Comparison of ENCODE assay signal across 8 cellular contexts in the genomic region with DNA sequence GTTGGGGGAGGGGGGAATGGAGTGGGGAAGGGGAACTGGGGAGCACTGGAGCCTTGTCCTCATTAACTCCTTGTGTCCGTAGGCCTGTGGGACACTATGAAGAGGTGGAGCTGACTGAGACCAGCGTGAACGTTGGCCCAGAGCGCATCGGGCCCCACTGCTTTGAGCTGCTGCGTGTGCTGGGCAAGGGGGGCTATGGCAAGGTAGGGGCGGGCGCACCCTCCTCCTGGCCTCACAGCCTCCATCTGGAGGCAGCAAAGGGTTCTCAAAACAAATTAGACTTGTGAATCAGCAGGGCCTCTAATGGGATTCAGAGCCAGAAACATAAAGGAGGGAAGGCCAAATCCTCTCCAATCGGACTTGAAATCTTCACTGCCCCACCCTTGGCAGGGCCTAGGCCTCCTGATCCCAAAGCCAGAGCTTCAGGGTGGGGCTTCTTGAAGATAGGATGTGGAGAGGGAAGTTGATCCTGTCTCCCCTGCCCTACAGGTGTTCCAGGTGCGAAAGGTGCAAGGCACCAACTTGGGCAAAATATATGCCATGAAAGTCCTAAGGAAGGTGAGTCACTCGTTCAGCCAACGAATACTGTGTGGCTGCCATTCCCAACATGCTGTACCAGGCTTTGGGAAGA. TPM values are rescaled to one million over a fixed set of nuclear protein-coding genes. Genes with fewer than 3 reads are reported as not detected.
DNase-seq lines count a peak whose midpoint lies in the region; ATAC-seq and TF ChIP-seq lines count a peak whose summit lies in the region.

No MANE protein-coding gene starts in this region.

- H3K4me1 ChIP-seq in GM23248 (ENCODE audit: insufficient read depth) (peaks cover 7% of the 10 kb centered on the region), foreskin keratinocyte (no peaks in the 10 kb centered on the region), skeletal muscle satellite cell (ENCODE audit: control insufficient read depth, insufficient read depth, low read length) (peaks cover 11% of the 10 kb centered on the region)

- H3K9ac ChIP-seq in GM23248 (peak overlapping the region; percentile 91), skeletal muscle satellite cell (ENCODE audit: low read depth, low read length) (peak overlapping the region; percentile 94)

- intact Hi-C loops in posterior vena cava (cut with DNase I) = no loop called here

- peaks cover 30% of the 10 kb centered on the region for H3K79me2 ChIP-seq in GM23248 (ENCODE audit: insufficient read depth)

- in situ Hi-C loops in GM23248 (cut with MboI) = no loop called here

- H4K20me1 ChIP-seq in GM23248 (ENCODE audit: insufficient read depth) = no peaks in the 10 kb centered on the region

- H3K27ac ChIP-seq in GM23248 = peak overlapping the region; percentile 55
- H3K27ac ChIP-seq in foreskin keratinocyte = peak overlapping the region; percentile 1

- H3K4me2 ChIP-seq in GM23248 (ENCODE audit: unreplicated experiment) = peak overlapping the region; percentile 96
- H3K4me2 ChIP-seq in skeletal muscle satellite cell (ENCODE audit: low read length) = peak overlapping the region; percentile 92

- TF ChIP-seq CTCF in WI38 (IDR thresholded peaks at IDR 0.05; ENCODE audit: low read depth, low read length) (no peak), foreskin keratinocyte (conservative IDR thresholded peaks at IDR 0.05) (no peak)

- DNase-seq in GM23248 (peak; percentile 43), foreskin keratinocyte (peak; percentile 13 to 42), NCI-H446 (lab: John Stamatoyannopoulos, UW) (no peak), NCI-H128 (lab: John Stamatoyannopoulos, UW; ENCODE audit: unreplicated experiment) (no peak), posterior vena cava (ENCODE audit: low spot score) (no peak)

- no peaks in the 10 kb centered on the region for H3K27me3 ChIP-seq in GM23248 (replicated peaks; ENCODE audit: insufficient read depth)
- no peaks in the 10 kb centered on the region for H3K27me3 ChIP-seq in foreskin keratinocyte
- no peaks in the 10 kb centered on the region for H3K27me3 ChIP-seq in skeletal muscle satellite cell (ENCODE audit: control insufficient read depth, insufficient read depth, low read length)

- H3K9me3 ChIP-seq in GM23248 (ENCODE audit: low read depth) (no peaks in the 10 kb centered on the region), skeletal muscle satellite cell (replicated peaks; ENCODE audit: low read length) (no peaks in the 10 kb centered on the region)

- no peaks in the 10 kb centered on the region for H3F3A ChIP-seq in GM23248 (ENCODE audit: insufficient read depth)

- 43 to 54% methylated on average over 8 to 12 of the region's 12 CpGs for WGBS in GM23248 (ENCODE audit: low coverage in 1 of 2, low lambda C conversion rate in 2 of 2, missing lambda C conversion rate in 2 of 2), 2 experiments

- peak overlapping the region; percentile 99; the same call in 1 of the 2 replicates for H2AFZ ChIP-seq in GM23248

- ATAC-seq in foreskin keratinocyte (peak; percentile 42), HG02763 (IDR thresholded peaks at IDR 0.05; ENCODE audit: unreplicated experiment) (no peak)

- no peaks in the 10 kb centered on the region for H3K9me2 ChIP-seq in GM23248 (ENCODE audit: insufficient read depth)

- no peaks in the 10 kb centered on the region for H3K36me3 ChIP-seq in GM23248 (ENCODE audit: low read depth)
- H3K36me3 ChIP-seq in skeletal muscle satellite cell (ENCODE audit: insufficient read depth, low read length) = peaks cover 25% of the 10 kb centered on the region

- H3K4me3 ChIP-seq in GM23248 (peak overlapping the region; percentile 98), WI38 (ENCODE audit: low read depth, low read length) (peak overlapping the region; percentile 99), skeletal muscle satellite cell (ENCODE audit: low read length) (peak overlapping the region; percentile 96)

RNA-seq across cellular contexts. Expression of a gene that starts 0.9 kb away (rescaled TPM):
- total RNA-seq in GM23248 (2014; rRNA removed; shearing (Covaris generic)) = 68.0 and 71.2 TPM in 2 replicates
- polyA plus RNA-seq in GM23248 (2016; fragmentation: Nextera tagmentation; extraction: Ambion mirVana) (52.3 and 53.0 TPM in 2 replicates), foreskin keratinocyte (77.5 and 91.5 TPM in 2 replicates)
- total RNA-seq in foreskin keratinocyte (68.8 and 76.4 TPM in 2 replicates), posterior vena cava (10 to 100 TPM; 28.9 TPM)
- total RNA-seq in skeletal muscle satellite cell (2012; rRNA removed) = 45.2 and 46.4 TPM in 2 replicates

RNA-seq across cellular contexts. Expression of a gene that starts 8.3 kb away (rescaled TPM):
- total RNA-seq in GM23248 (2014; rRNA removed; shearing (Covaris generic)) = not detected in 2 replicates
- polyA plus RNA-seq in GM23248 (2016; fragmentation: Nextera tagmentation; extraction: Ambion mirVana) = 0.43 and 0.68 TPM in 2 replicates
- 0.32 and 0.61 TPM in 2 replicates for total RNA-seq in foreskin keratinocyte
- polyA plus RNA-seq in foreskin keratinocyte = 0.29 and 0.69 TPM in 2 replicates
- total RNA-seq in skeletal muscle satellite cell (2012; rRNA removed) = 0.22 TPM in 1 of 2 replicates, not detected in the other
- 1 to 10 TPM; 2.5 TPM for total RNA-seq in posterior vena cava

RNA-seq across cellular contexts. Expression of a gene that starts 13.7 kb away (rescaled TPM):
- 0.38 and 0.43 TPM in 2 replicates for total RNA-seq in GM23248 (2014; rRNA removed; shearing (Covaris generic))
- 0.13 and 0.38 TPM in 2 replicates for polyA plus RNA-seq in GM23248 (2016; fragmentation: Nextera tagmentation; extraction: Ambion mirVana)
- not detected in 2 replicates for total RNA-seq in foreskin keratinocyte
- 0.01 TPM in 1 of 2 replicates, not detected in the other for polyA plus RNA-seq in foreskin keratinocyte
- 0.25 and 2.0 TPM in 2 replicates for total RNA-seq in skeletal muscle satellite cell (2012; rRNA removed)
- 1 to 10 TPM; 1.4 to 1.6 TPM for total RNA-seq in posterior vena cava

RNA-seq across cellular contexts. Expression of a gene that starts 14.1 kb away (rescaled TPM):
- 107 and 113 TPM in 2 replicates for total RNA-seq in GM23248 (2014; rRNA removed; shearing (Covaris generic))
- polyA plus RNA-seq in GM23248 (2016; fragmentation: Nextera tagmentation; extraction: Ambion mirVana) (78.1 and 80.2 TPM in 2 replicates), foreskin keratinocyte (89.8 and 92.4 TPM in 2 replicates)
- total RNA-seq in foreskin keratinocyte (68.6 and 71.0 TPM in 2 replicates), posterior vena cava (10 to 100 TPM; 62.6 to 79.7 TPM)
- total RNA-seq in skeletal muscle satellite cell (2012; rRNA removed) = 75.4 and 91.5 TPM in 2 replicates

RNA-seq across cellular contexts. Expression of a gene that starts 23.4 kb away (rescaled TPM):
- total RNA-seq in GM23248 (2014; rRNA removed; shearing (Covaris generic)) = not detected in 2 replicates
- polyA plus RNA-seq in GM23248 (2016; fragmentation: Nextera tagmentation; extraction: Ambion mirVana) (not detected in 2 replicates), foreskin keratinocyte (not detected in 2 replicates)
- total RNA-seq in foreskin keratinocyte (not detected in 2 replicates), posterior vena cava (not detected)
- not detected in 2 replicates for total RNA-seq in skeletal muscle satellite cell (2012; rRNA removed)

Comparison
In these comparisons a context has a peak if more than half of its experiments do, and no peak if none do; other contexts are left out.
1. DNase-seq: peak in GM23248 (single experiment) and foreskin keratinocyte (2 of 2); none in NCI-H446 (0 of 2), NCI-H128 (single experiment) and posterior vena cava (single experiment).
2. Peak in every context shown above with its lines, with median percentiles within 50 percentile points of each other: H3K4me3 ChIP-seq.